In the genomic region with DNA sequence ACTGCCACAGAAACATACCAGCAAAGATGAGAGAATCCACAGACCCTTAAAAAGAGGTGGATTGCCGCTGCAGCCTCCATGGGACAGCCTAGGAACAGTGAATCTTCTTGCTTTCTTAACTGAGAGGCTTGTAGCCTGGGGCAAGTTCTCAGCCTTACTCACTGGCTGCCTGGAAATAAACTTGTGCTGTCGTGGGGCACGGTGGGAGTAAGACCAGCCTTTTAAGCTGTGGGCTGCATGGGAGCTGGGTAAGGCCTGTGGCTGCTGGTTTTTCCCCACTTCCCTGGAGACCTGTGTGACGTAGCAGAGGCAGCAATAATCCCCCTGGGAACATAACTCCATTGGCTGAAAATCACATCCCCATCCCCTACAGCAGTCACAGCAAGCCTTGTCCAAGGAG, we compare ENCODE assay signal across 16 cellular contexts. TPM values are rescaled to one million over a fixed set of nuclear protein-coding genes. Genes with fewer than 3 reads are reported as not detected.
"Had no signal": no experiment of that assay in that cellular context is flagged by ENCODE, and none has a peak within 500 bp of the region (broad histone marks: within the 10 kb centered on the region; RNA-seq: fewer than 3 reads in every experiment).

No MANE protein-coding gene starts in this region.

- DNase-seq: activated CD4-positive, alpha-beta memory T cell treated with anti-CD3 and anti-CD28 coated beads, Interleukin-2, amount 10 ng/mL, durations not matched to agents 7 days and 5 days; activated CD4-positive, alpha-beta T cell treated with anti-CD3 and anti-CD28 coated beads for 36 hours; activated naive CD4-positive, alpha-beta T cell treated with Interleukin-2 at 50 U/mL for 16 hours; activated naive CD8-positive, alpha-beta T cell treated with anti-CD3 and anti-CD28 coated beads, Interleukin-2, amount 50 U/mL, for 24 hours; esophagus squamous epithelium; head of caudate nucleus; mammary epithelial cell; naive thymus-derived CD4-positive, alpha-beta T cell; nucleus accumbens; right lobe of liver; stimulated activated naive CD4-positive, alpha-beta T cell; substantia nigra; WERI-Rb-1 had no signal

- H3K27ac ChIP-seq: ascending aorta, esophagus squamous epithelium, right lobe of liver, WERI-Rb-1 had no signal

- H3K27me3 Mint-ChIP-seq: activated CD4-positive, alpha-beta T cell treated with anti-CD3 and anti-CD28 coated beads for 36 hours; activated naive CD8-positive, alpha-beta T cell treated with anti-CD3 and anti-CD28 coated beads, Interleukin-2, amount 50 U/mL, for 24 hours; naive thymus-derived CD4-positive, alpha-beta T cell; progenitor cell of endocrine pancreas had no signal

- H3K36me3 ChIP-seq: ascending aorta, esophagus squamous epithelium, right lobe of liver, WERI-Rb-1 had no signal

- H3K27ac Mint-ChIP-seq: activated CD4-positive, alpha-beta memory T cell treated with anti-CD3 and anti-CD28 coated beads, Interleukin-2, amount 10 ng/mL, durations not matched to agents 7 days and 5 days; activated CD4-positive, alpha-beta T cell treated with anti-CD3 and anti-CD28 coated beads for 36 hours; activated naive CD8-positive, alpha-beta T cell treated with anti-CD3 and anti-CD28 coated beads, Interleukin-2, amount 50 U/mL, for 24 hours; naive thymus-derived CD4-positive, alpha-beta T cell; progenitor cell of endocrine pancreas had no signal

- H3K9me3 ChIP-seq: ascending aorta, right lobe of liver had no signal

- H3K4me3 ChIP-seq: ascending aorta, esophagus squamous epithelium, right lobe of liver had no signal

- H3K4me1 ChIP-seq: ascending aorta, esophagus squamous epithelium, right lobe of liver had no signal

- ATAC-seq: activated CD4-positive, alpha-beta T cell treated with anti-CD3 and anti-CD28 coated beads for 36 hours; activated naive CD8-positive, alpha-beta T cell treated with anti-CD3 and anti-CD28 coated beads, Interleukin-2, amount 50 U/mL, for 24 hours; left lobe of liver; naive thymus-derived CD4-positive, alpha-beta T cell; right lobe of liver had no signal

- H3K27me3 ChIP-seq: ascending aorta, esophagus squamous epithelium, right lobe of liver had no signal

- H3K4me3 Mint-ChIP-seq: activated CD4-positive, alpha-beta memory T cell treated with anti-CD3 and anti-CD28 coated beads, Interleukin-2, amount 10 ng/mL, durations not matched to agents 7 days and 5 days; activated CD4-positive, alpha-beta T cell treated with anti-CD3 and anti-CD28 coated beads for 36 hours; activated naive CD8-positive, alpha-beta T cell treated with anti-CD3 and anti-CD28 coated beads, Interleukin-2, amount 50 U/mL, for 24 hours had no signal

RNA-seq across cellular contexts. Expression of gene CD2, which starts 30.8 kb away (rescaled TPM):
- total RNA-seq: ascending aorta, mammary epithelial cell, progenitor cell of endocrine pancreas had no signal
- polyA plus RNA-seq: mammary epithelial cell had no signal
